1 cellular context compared by ENCODE assay signal in the genomic region with DNA sequence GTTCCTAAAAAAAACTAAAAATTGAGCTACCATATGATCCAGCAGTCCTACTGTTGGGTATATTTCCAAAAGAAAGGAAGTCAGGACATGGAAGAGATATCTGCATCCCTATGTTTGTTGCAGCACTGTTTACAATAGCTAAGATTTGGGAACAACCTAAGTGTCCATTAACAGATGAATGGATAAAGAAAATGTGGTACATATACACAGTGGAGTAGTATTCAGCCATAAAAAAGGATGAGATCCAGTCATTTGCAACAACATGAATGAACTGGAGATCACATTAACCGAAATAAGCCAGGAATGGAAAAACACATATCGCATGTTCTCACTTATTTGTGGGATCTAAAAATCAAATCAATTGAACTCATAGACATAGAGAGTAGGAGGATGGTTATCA.
TF ChIP-seq lines count a peak whose summit lies in the region.

No MANE protein-coding gene starts in this region.

TF ChIP-seq in SK-N-SH, 30 proteins besides CTCF, POLR2A, EP300 and RAD21 (continued from another document):
- TF ChIP-seq, protein P1, sequence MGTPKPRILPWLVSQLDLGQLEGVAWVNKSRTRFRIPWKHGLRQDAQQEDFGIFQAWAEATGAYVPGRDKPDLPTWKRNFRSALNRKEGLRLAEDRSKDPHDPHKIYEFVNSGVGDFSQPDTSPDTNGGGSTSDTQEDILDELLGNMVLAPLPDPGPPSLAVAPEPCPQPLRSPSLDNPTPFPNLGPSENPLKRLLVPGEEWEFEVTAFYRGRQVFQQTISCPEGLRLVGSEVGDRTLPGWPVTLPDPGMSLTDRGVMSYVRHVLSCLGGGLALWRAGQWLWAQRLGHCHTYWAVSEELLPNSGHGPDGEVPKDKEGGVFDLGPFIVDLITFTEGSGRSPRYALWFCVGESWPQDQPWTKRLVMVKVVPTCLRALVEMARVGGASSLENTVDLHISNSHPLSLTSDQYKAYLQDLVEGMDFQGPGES (IDR thresholded peaks at IDR 0.05; ENCODE audit: low read depth, low read length) = no peak
- TF ChIP-seq ELF1 (IDR thresholded peaks at IDR 0.05) = no peak
- no peak for TF ChIP-seq CHD2 (IDR thresholded peaks at IDR 0.05; ENCODE audit: low read length, partially characterized antibody)
- TF ChIP-seq, protein P2, sequence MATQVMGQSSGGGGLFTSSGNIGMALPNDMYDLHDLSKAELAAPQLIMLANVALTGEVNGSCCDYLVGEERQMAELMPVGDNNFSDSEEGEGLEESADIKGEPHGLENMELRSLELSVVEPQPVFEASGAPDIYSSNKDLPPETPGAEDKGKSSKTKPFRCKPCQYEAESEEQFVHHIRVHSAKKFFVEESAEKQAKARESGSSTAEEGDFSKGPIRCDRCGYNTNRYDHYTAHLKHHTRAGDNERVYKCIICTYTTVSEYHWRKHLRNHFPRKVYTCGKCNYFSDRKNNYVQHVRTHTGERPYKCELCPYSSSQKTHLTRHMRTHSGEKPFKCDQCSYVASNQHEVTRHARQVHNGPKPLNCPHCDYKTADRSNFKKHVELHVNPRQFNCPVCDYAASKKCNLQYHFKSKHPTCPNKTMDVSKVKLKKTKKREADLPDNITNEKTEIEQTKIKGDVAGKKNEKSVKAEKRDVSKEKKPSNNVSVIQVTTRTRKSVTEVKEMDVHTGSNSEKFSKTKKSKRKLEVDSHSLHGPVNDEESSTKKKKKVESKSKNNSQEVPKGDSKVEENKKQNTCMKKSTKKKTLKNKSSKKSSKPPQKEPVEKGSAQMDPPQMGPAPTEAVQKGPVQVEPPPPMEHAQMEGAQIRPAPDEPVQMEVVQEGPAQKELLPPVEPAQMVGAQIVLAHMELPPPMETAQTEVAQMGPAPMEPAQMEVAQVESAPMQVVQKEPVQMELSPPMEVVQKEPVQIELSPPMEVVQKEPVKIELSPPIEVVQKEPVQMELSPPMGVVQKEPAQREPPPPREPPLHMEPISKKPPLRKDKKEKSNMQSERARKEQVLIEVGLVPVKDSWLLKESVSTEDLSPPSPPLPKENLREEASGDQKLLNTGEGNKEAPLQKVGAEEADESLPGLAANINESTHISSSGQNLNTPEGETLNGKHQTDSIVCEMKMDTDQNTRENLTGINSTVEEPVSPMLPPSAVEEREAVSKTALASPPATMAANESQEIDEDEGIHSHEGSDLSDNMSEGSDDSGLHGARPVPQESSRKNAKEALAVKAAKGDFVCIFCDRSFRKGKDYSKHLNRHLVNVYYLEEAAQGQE (IDR thresholded peaks at IDR 0.05; ENCODE audit: low read depth, low read length) = no peak
- TF ChIP-seq, protein P3, sequence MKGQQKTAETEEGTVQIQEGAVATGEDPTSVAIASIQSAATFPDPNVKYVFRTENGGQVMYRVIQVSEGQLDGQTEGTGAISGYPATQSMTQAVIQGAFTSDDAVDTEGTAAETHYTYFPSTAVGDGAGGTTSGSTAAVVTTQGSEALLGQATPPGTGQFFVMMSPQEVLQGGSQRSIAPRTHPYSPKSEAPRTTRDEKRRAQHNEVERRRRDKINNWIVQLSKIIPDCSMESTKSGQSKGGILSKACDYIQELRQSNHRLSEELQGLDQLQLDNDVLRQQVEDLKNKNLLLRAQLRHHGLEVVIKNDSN (IDR thresholded peaks at IDR 0.05; ENCODE audit: borderline replicate concordance, low read depth) = no peak
- TF ChIP-seq FOXM1 (IDR thresholded peaks at IDR 0.05; ENCODE audit: low read depth) = no peak
TF ChIP-seq in SK-N-SH: peak in this region for 0.
